17 cellular contexts compared by ENCODE assay signal in the genomic region with DNA sequence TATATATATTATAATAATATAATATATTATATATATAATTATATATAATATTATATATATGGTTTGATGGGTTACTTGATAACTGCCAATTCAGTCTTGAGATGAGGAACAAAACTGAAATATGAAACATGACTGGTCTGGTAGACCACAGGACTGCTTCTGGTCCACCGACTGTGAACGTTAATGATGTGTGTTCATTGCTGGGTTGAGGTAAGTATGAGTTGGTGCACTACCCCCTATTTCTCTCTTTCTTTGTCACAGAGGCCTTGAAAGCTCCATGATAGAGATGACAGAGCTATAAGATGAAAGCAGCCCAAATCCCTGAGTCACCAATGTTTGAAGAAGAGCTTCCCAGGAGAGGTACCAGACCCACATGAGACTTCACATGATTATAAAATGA.
A peak's percentile ranks its signal among the peaks of the same experiment; 100 is the strongest.
DNase-seq lines count a peak whose midpoint lies in the region; ATAC-seq and TF ChIP-seq lines count a peak whose summit lies in the region.
"Had no signal": no experiment of that assay in that cellular context is flagged by ENCODE, and none has a peak within 500 bp of the region (broad histone marks: within the 10 kb centered on the region; RNA-seq: fewer than 3 reads in every experiment).

No MANE protein-coding gene starts in this region.

- H3K27me3 Mint-ChIP-seq in WTC11 (ENCODE audit: low read depth) = no peaks in the 10 kb centered on the region
- no peaks in the 10 kb centered on the region for H3K27me3 Mint-ChIP-seq in activated CD4-positive, alpha-beta memory T cell treated with anti-CD3 and anti-CD28 coated beads, Interleukin-2, amount 10 ng/mL, durations not matched to agents 7 days and 5 days
- peaks cover 0 to 9% (median 0%) of the 10 kb centered on the region in 5 donors for H3K27me3 Mint-ChIP-seq in naive thymus-derived CD4-positive, alpha-beta T cell
- H3K27me3 Mint-ChIP-seq: CD4-positive, alpha-beta memory T cell; IgD-negative memory B cell had no signal

- intact Hi-C loops in naive thymus-derived CD4-positive, alpha-beta T cell (cut with micrococcal nuclease) = no loop called here

- H3K36me3 ChIP-seq in naive thymus-derived CD4-positive, alpha-beta T cell (ENCODE audit: control insufficient read depth in 2 of 3, insufficient read depth in 3 of 3, low read length in 3 of 3) = no peaks in the 10 kb centered on the region
- H3K36me3 ChIP-seq: BLaER1 had no signal

- H3K4me3 ChIP-seq in naive thymus-derived CD4-positive, alpha-beta T cell (ENCODE audit: low read length) = no peak overlapping the region
- H3K4me3 ChIP-seq: BLaER1, GM23248 had no signal

- H3K36me3 Mint-ChIP-seq in WTC11 = no peaks in the 10 kb centered on the region
- H3K36me3 Mint-ChIP-seq in activated CD4-positive, alpha-beta memory T cell treated with anti-CD3 and anti-CD28 coated beads, Interleukin-2, amount 10 ng/mL, durations not matched to agents 7 days and 5 days (ENCODE audit: low read depth) = no peaks in the 10 kb centered on the region
- H3K36me3 Mint-ChIP-seq in naive thymus-derived CD4-positive, alpha-beta T cell = no peaks in the 10 kb centered on the region
- H3K36me3 Mint-ChIP-seq: CD14-positive monocyte; CD4-positive, alpha-beta memory T cell; IgD-negative memory B cell had no signal

- CTCF ChIA-PET in WTC11 (lab: Charles Lee) = no interaction called here
- CTCF ChIA-PET in activated CD4-positive, alpha-beta memory T cell treated with anti-CD3 and anti-CD28 coated beads, Interleukin-2, amount 10 ng/mL, durations not matched to agents 7 days and 5 days (lab: Charles Lee) = no interaction called here
- CTCF ChIA-PET in naive thymus-derived CD4-positive, alpha-beta T cell (lab: Charles Lee) = no interaction called here

- no peak overlapping the region for H3K4me3 Mint-ChIP-seq in WTC11
- no peak overlapping the region for H3K4me3 Mint-ChIP-seq in activated CD4-positive, alpha-beta memory T cell treated with anti-CD3 and anti-CD28 coated beads, Interleukin-2, amount 10 ng/mL, durations not matched to agents 7 days and 5 days
- no peak overlapping the region for H3K4me3 Mint-ChIP-seq in naive thymus-derived CD4-positive, alpha-beta T cell
- H3K4me3 Mint-ChIP-seq: CD14-positive monocyte; CD4-positive, alpha-beta memory T cell; H9; IgD-negative memory B cell had no signal

- no peak overlapping the region for H3K27ac ChIP-seq in naive thymus-derived CD4-positive, alpha-beta T cell (ENCODE audit: low read depth, low read length)
- H3K27ac ChIP-seq: BLaER1, GM23248 had no signal

- H3K9me3 ChIP-seq in naive thymus-derived CD4-positive, alpha-beta T cell (ENCODE audit: control insufficient read depth in 2 of 3, low read length in 3 of 3) = no peaks in the 10 kb centered on the region
- H3K9me3 ChIP-seq: BLaER1 had no signal

- no peak for TF ChIP-seq CTCF in WTC11 (IDR thresholded peaks at IDR 0.05)

- H3K27me3 ChIP-seq in naive thymus-derived CD4-positive, alpha-beta T cell (ENCODE audit: control insufficient read depth in 2 of 2, insufficient read depth in 2 of 2, low read length in 2 of 2) = no peaks in the 10 kb centered on the region
- H3K27me3 ChIP-seq: BLaER1 had no signal

- POLR2A ChIA-PET in WTC11 (lab: Charles Lee) = no interaction called here
- POLR2A ChIA-PET in activated CD4-positive, alpha-beta memory T cell treated with anti-CD3 and anti-CD28 coated beads, Interleukin-2, amount 10 ng/mL, durations not matched to agents 7 days and 5 days (lab: Charles Lee) = no interaction called here
- POLR2A ChIA-PET in naive thymus-derived CD4-positive, alpha-beta T cell (lab: Charles Lee) = no interaction called here

- H3K9me3 Mint-ChIP-seq in WTC11 = peaks cover 17% of the 10 kb centered on the region
- peaks cover 14% of the 10 kb centered on the region for H3K9me3 Mint-ChIP-seq in activated CD4-positive, alpha-beta memory T cell treated with anti-CD3 and anti-CD28 coated beads, Interleukin-2, amount 10 ng/mL, durations not matched to agents 7 days and 5 days
- H3K9me3 Mint-ChIP-seq in naive thymus-derived CD4-positive, alpha-beta T cell = peaks cover 0 to 10% (median 1%) of the 10 kb centered on the region in 11 donors
- H3K9me3 Mint-ChIP-seq: H9 had no signal

- ATAC-seq in WTC11 = no peak
- ATAC-seq in naive thymus-derived CD4-positive, alpha-beta T cell = no peak
- ATAC-seq: HepG2 had no signal

- H3K27ac Mint-ChIP-seq in WTC11 = no peak overlapping the region
- H3K27ac Mint-ChIP-seq in activated CD4-positive, alpha-beta memory T cell treated with anti-CD3 and anti-CD28 coated beads, Interleukin-2, amount 10 ng/mL, durations not matched to agents 7 days and 5 days = no peak overlapping the region
- H3K27ac Mint-ChIP-seq in naive thymus-derived CD4-positive, alpha-beta T cell = no peak overlapping the region
- H3K27ac Mint-ChIP-seq: CD14-positive monocyte; CD4-positive, alpha-beta memory T cell; H9; IgD-negative memory B cell had no signal

- H3K4me1 ChIP-seq in naive thymus-derived CD4-positive, alpha-beta T cell (ENCODE audit: control insufficient read depth in 2 of 2, insufficient read depth in 2 of 2, low read length in 2 of 2) = no peaks in the 10 kb centered on the region
- H3K4me1 ChIP-seq: BLaER1 had no signal

- H3K4me1 Mint-ChIP-seq in WTC11 = peaks cover 15% of the 10 kb centered on the region
- no peaks in the 10 kb centered on the region for H3K4me1 Mint-ChIP-seq in activated CD4-positive, alpha-beta memory T cell treated with anti-CD3 and anti-CD28 coated beads, Interleukin-2, amount 10 ng/mL, durations not matched to agents 7 days and 5 days
- no peaks in the 10 kb centered on the region for H3K4me1 Mint-ChIP-seq in naive thymus-derived CD4-positive, alpha-beta T cell
- H3K4me1 Mint-ChIP-seq: CD14-positive monocyte; CD4-positive, alpha-beta memory T cell; IgD-negative memory B cell had no signal

- DNase-seq in NCI-H82 (lab: John Stamatoyannopoulos, UW) = peak; percentile 10
- DNase-seq in NCI-H82 treated with DMSO at 0.1 percent for 48 hours (lab: John Stamatoyannopoulos, UW; ENCODE audit: unreplicated experiment) = no peak
- DNase-seq in WTC11 (ENCODE audit: low spot score) = no peak
- DNase-seq in kidney tubule cell (ENCODE audit: low spot score) = peak; percentile 48
- DNase-seq in activated CD4-positive, alpha-beta memory T cell treated with anti-CD3 and anti-CD28 coated beads, Interleukin-2, amount 10 ng/mL, durations not matched to agents 7 days and 5 days = no peak
- DNase-seq in naive thymus-derived CD4-positive, alpha-beta T cell = no peak
- DNase-seq in H4 (ENCODE audit: low spot score) = no peak
- DNase-seq: 8988T; CD4-positive, alpha-beta memory T cell; DND-41; EL; GM23248; H9 had no signal

TF ChIP-seq in WTC11, 78 proteins besides CTCF, POLR2A, EP300 and RAD21:
- TF ChIP-seq, protein P1, sequence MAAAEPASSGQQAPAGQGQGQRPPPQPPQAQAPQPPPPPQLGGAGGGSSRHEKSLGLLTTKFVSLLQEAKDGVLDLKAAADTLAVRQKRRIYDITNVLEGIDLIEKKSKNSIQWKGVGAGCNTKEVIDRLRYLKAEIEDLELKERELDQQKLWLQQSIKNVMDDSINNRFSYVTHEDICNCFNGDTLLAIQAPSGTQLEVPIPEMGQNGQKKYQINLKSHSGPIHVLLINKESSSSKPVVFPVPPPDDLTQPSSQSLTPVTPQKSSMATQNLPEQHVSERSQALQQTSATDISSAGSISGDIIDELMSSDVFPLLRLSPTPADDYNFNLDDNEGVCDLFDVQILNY (CRISPR knock-in tag; IDR thresholded peaks at IDR 0.05) = no peak
- TF ChIP-seq HMGA2 (CRISPR knock-in tag; IDR thresholded peaks at IDR 0.05) = peak; percentile 49

Comparison
In these comparisons a context has a peak if more than half of its experiments do, and no peak if none do; other contexts are left out.
1. DNase-seq: peak in NCI-H82 (single experiment) and kidney tubule cell (single experiment); none in NCI-H82 treated with DMSO at 0.1 percent for 48 hours (single experiment), WTC11 (single experiment), activated CD4-positive, alpha-beta memory T cell treated with anti-CD3 and anti-CD28 coated beads, Interleukin-2, amount 10 ng/mL, durations not matched to agents 7 days and 5 days (single experiment), naive thymus-derived CD4-positive, alpha-beta T cell (0 of 9) and H4 (single experiment).